ENCODE assay signal across 9 cellular contexts in the genomic region with DNA sequence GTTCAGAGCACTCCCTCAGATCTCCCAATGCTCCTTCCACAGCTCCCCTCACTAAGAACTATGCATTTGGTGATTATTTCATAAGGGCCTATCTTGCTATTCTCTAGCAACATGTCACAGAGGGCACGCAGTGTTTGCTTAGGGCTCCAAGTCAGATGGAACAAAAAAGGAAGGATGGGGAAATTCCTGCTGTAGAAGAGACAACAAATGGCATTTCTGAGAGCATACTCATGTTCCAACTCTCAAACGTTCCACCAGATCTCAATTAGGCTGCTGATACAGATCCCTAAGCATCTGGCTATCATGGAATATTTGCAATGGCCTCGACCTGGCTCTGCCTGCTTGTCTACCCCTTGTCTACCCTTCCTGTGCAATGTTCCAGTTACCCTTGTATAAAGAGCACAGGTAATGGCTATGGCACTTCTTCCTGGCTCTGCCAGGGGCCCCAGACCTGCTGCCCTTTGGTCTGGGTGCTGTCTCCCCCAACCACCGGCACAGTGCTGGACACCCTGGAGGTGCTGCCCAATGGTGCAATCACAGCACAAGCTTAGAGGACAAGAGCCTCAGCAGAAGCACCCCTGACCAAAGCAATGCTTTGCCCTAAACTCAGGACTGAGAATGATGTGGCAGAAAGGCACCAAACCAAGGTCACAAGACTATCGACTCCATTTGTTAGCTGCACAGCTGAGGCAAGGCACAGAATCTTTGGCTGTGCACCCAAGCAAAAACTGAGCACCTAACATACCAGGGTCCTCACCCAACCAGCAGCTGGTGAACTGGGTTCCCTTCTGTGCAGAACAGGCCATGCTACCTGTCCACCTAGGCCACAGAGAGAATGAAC. TPM values are rescaled to one million over a fixed set of nuclear protein-coding genes. Genes with fewer than 3 reads are reported as not detected.
DNase-seq lines count a peak whose midpoint lies in the region; ATAC-seq and TF ChIP-seq lines count a peak whose summit lies in the region.
"Had no signal": no experiment of that assay in that cellular context is flagged by ENCODE, and none has a peak within 500 bp of the region (broad histone marks: within the 10 kb centered on the region; RNA-seq: fewer than 3 reads in every experiment).

No MANE protein-coding gene starts in this region.

- H3K27me3 ChIP-seq in breast epithelium = no peaks in the 10 kb centered on the region
- H3K27me3 ChIP-seq in esophagus muscularis mucosa = no peaks in the 10 kb centered on the region
- H3K27me3 ChIP-seq in spleen (replicated peaks in 1 of 7) = no peaks in the 10 kb centered on the region

- intact Hi-C loops in MCF 10A (cut with micrococcal nuclease) (loop anchor here (10.0 kb wide), 1 partner anchor 339 kb away; a partner anchor contains a TSS), breast epithelium (cut with DNase I; ENCODE audit: low total_unique reads) (no loop called here), esophagus muscularis mucosa (cut with DNase I) (no loop called here), spleen (cut with DNase I; ENCODE audit: low total_unique reads) (no loop called here)

- H3K4me3 Mint-ChIP-seq in MCF 10A (ENCODE audit: unreplicated experiment) = peak overlapping the region; percentile 78

- H3K4me1 ChIP-seq in breast epithelium (peaks cover 0 to 4% of the 10 kb centered on the region in 2 donors), esophagus muscularis mucosa (peaks cover 69 to 84% (median 76%) of the 10 kb centered on the region in 4 donors), spleen (peaks cover 39 to 80% (median 55%) of the 10 kb centered on the region in 6 donors)

- WGBS in esophagus muscularis mucosa = 65% methylated on average over 5 of the region's 5 CpGs
- 47 to 62% (median 52%) methylated on average over 4 to 5 of the region's 5 CpGs for WGBS in spleen, 5 donors

- H3K36me3 ChIP-seq in breast epithelium (no peaks in the 10 kb centered on the region), esophagus muscularis mucosa (peaks cover 9 to 29% (median 25%) of the 10 kb centered on the region in 4 donors), spleen (peaks cover 0 to 39% (median 29%) of the 10 kb centered on the region in 6 donors)

- CTCF ChIA-PET in MCF 10A (lab: Yijun Ruan, JAX) = interaction anchor here (0.7 to 9.8 kb wide), 15 partner anchors 10 to 1708 kb away, joined by 3 to 113 read pairs (median 4); a partner anchor contains a TSS

- TF ChIP-seq CTCF in MCF 10A (IDR thresholded peaks at IDR 0.05; ENCODE audit: unreplicated experiment) (no peak), breast epithelium (IDR thresholded peaks at IDR 0.05) (no peak), esophagus muscularis mucosa (IDR thresholded peaks at IDR 0.05) (no peak), spleen (IDR thresholded peaks at IDR 0.05 in 8 of 11, conservative IDR thresholded peaks at IDR 0.05 in 3 of 11) (no peak)

- H3K4me1 Mint-ChIP-seq in MCF 10A (ENCODE audit: insufficient read depth, unreplicated experiment) = peaks cover 38% of the 10 kb centered on the region

- H3K9me3 Mint-ChIP-seq in MCF 10A (ENCODE audit: unreplicated experiment) = no peaks in the 10 kb centered on the region

- no peaks in the 10 kb centered on the region for H3K27me3 Mint-ChIP-seq in MCF 10A (ENCODE audit: insufficient read depth, unreplicated experiment)

- no TSS peak for BruUV-seq in MCF 10A (replicated peaks; lab: Mats Ljungman, UMichigan)

- H3K4me3 ChIP-seq in breast epithelium (no peak overlapping the region), esophagus muscularis mucosa (no peak overlapping the region), spleen (peak overlapping the region in 3 of 8 donors; percentile 14 to 99 (median 87))

- no peaks in the 10 kb centered on the region for H3K9me3 ChIP-seq in breast epithelium
- no peaks in the 10 kb centered on the region for H3K9me3 ChIP-seq in esophagus muscularis mucosa
- no peaks in the 10 kb centered on the region for H3K9me3 ChIP-seq in spleen

- peaks cover 44% of the 10 kb centered on the region for H3K36me3 Mint-ChIP-seq in MCF 10A (ENCODE audit: insufficient read depth, unreplicated experiment)

- no peak for DNase-seq in MCF 10A (ENCODE audit: unreplicated experiment)
- DNase-seq in breast epithelium (ENCODE audit: low spot score in 2 of 2) = no peak
- DNase-seq in NAMALWA (ENCODE audit: low spot score) = peak; percentile 61
- DNase-seq in esophagus muscularis mucosa (ENCODE audit: extremely low spot score) = no peak
- peak; percentile 74 for DNase-seq in spleen
- no peak for DNase-seq in SHP77 treated with DMSO at 0.1 percent for 48 hours (lab: John Stamatoyannopoulos, UW)
- no peak for DNase-seq in NCI-H146 treated with DMSO at 0.1 percent for 48 hours (lab: John Stamatoyannopoulos, UW; ENCODE audit: unreplicated experiment)
- DNase-seq: NCI-H1930 had no signal

- peak overlapping the region; percentile 75 for H3K27ac Mint-ChIP-seq in MCF 10A (ENCODE audit: low read depth, unreplicated experiment)

- TF ChIP-seq EP300 in esophagus muscularis mucosa (IDR thresholded peaks at IDR 0.05) = no peak

- H3K27ac ChIP-seq in breast epithelium (no peak overlapping the region), esophagus muscularis mucosa (replicated peaks in 1 of 4) (peak overlapping the region; percentile 7 to 93 (median 57)), spleen (peak overlapping the region in 6 of 8 donors; percentile 20 to 95 (median 62))

- TF ChIP-seq POLR2A in breast epithelium (IDR thresholded peaks at IDR 0.05) (no peak), esophagus muscularis mucosa (IDR thresholded peaks at IDR 0.05; ENCODE audit: low read depth) (no peak), spleen (IDR thresholded peaks at IDR 0.05) (no peak)

- POLR2A ChIA-PET in MCF 10A (lab: Yijun Ruan, JAX) = interaction anchor here (0.9 to 4.4 kb wide), 5 partner anchors 15 to 343 kb away, joined by 3 to 68 read pairs (median 4); a partner anchor contains a TSS

- no peak for ATAC-seq in GM21423 (IDR thresholded peaks at IDR 0.05; ENCODE audit: unreplicated experiment)

RNA-seq across cellular contexts. Expression of a gene that starts 3.6 kb away (rescaled TPM):
- total RNA-seq in MCF 10A (2022) = 192 and 235 TPM in 2 replicates
- total RNA-seq in breast epithelium = 10 to 100 TPM; 53.0 to 83.9 (median 72.3) TPM
- total RNA-seq in esophagus muscularis mucosa = 100 to 1,000 TPM; 103 to 136 (median 108) TPM
- 100 to 1,000 TPM; 119 to 213 (median 134) TPM for total RNA-seq in spleen
- 10 to 100 TPM; 39.2 to 71.8 (median 69.7) TPM for polyA plus RNA-seq in spleen

Comparison
In these comparisons a context has a peak if more than half of its experiments do, and no peak if none do; other contexts are left out.
1. DNase-seq: peak in NAMALWA (single experiment) and spleen (single experiment); none in MCF 10A (single experiment), breast epithelium (0 of 2), esophagus muscularis mucosa (single experiment), SHP77 treated with DMSO at 0.1 percent for 48 hours (single experiment) and NCI-H146 treated with DMSO at 0.1 percent for 48 hours (single experiment).
2. H3K27ac ChIP-seq: peak in esophagus muscularis mucosa (4 of 4) and spleen (6 of 8); none in breast epithelium (0 of 2).